ENCODE assay signal across 10 cellular contexts in genomic region chr10:35306852-35307251, GRCh38. TPM values are rescaled to one million over a fixed set of nuclear protein-coding genes. Genes with fewer than 3 reads are reported as not detected.
DNase-seq lines count a peak whose midpoint lies in the region; ATAC-seq, FAIRE-seq and TF ChIP-seq lines count a peak whose summit lies in the region.
"Had no signal": no experiment of that assay in that cellular context is flagged by ENCODE, and none has a peak within 500 bp of the region (broad histone marks: within the 10 kb centered on the region; RNA-seq: fewer than 3 reads in every experiment).

No MANE protein-coding gene starts in this region.

- no peaks in the 10 kb centered on the region for H3K79me2 ChIP-seq in mammary epithelial cell (ENCODE audit: insufficient read depth, low read length)

- H3K27me3 ChIP-seq in mammary epithelial cell (ENCODE audit: insufficient read depth, low read length), result no peaks in the 10 kb centered on the region
- H3K27me3 ChIP-seq in lung (ENCODE audit: control insufficient read depth, insufficient read depth), result no peaks in the 10 kb centered on the region

- dilution Hi-C loops in mammary epithelial cell (cut with HindIII; ENCODE audit: low sequenced_read_pairs), result no loop called here

- BruUV-seq in mammary epithelial cell (replicated peaks; lab: Mats Ljungman, UMichigan), result TSS peak; percentile 18

- H3K9me3 ChIP-seq in mammary epithelial cell (replicated peaks; ENCODE audit: insufficient read depth, low read length) (no peaks in the 10 kb centered on the region), lung (ENCODE audit: control insufficient read depth in 2 of 2, insufficient read depth in 1 of 2, low read length in 1 of 2) (no peaks in the 10 kb centered on the region)

- peak overlapping the region; percentile 76 for H3K4me2 ChIP-seq in mammary epithelial cell (ENCODE audit: insufficient read depth, low read depth, low read length)

- H3K27ac ChIP-seq in mammary epithelial cell (ENCODE audit: insufficient read depth, low read depth, low read length), result peak overlapping the region; percentile 97
- no peak overlapping the region for H3K27ac ChIP-seq in lung (ENCODE audit: low read depth in 1 of 2, low read length in 1 of 2)

- TF ChIP-seq POLR2A in GM12892 (IDR thresholded peaks at IDR 0.05; ENCODE audit: low read depth, low read length), result no peak

- CTCF ChIA-PET in mammary epithelial cell (lab: Charles Lee; ENCODE audit: low non-redundant PET), result interaction anchor here (0.6 to 0.7 kb wide), 3 partner anchors 31 to 186 kb away, joined by 4 to 5 read pairs (median 4); no protein-coding TSS in a partner anchor

- in situ Hi-C loops in mammary epithelial cell (cut with MboI; ENCODE audit: low sequenced_read_pairs in 2 of 2), result no loop called here
- in situ Hi-C loops in GM13977 (cut with MboI; ENCODE audit: low pct_unique_long_range_greater_than_20kb, low sequenced_read_pairs, unreplicated experiment), result no loop called here

- peak; percentile 56 for ATAC-seq in lung (ENCODE audit: insufficient read depth, low FRiP score)
- ATAC-seq: naive thymus-derived CD4-positive, alpha-beta T cell had no signal

- H4K20me1 ChIP-seq in mammary epithelial cell (ENCODE audit: insufficient read depth, low read length), result no peaks in the 10 kb centered on the region

- intact Hi-C loops in mammary epithelial cell (cut with micrococcal nuclease), result loop anchor here (1.0 to 2.0 kb wide), 2 partner anchors 30 to 67 kb away; partner anchors contain the start of gene CCNY

- TF ChIP-seq CTCF in AG10803 (conservative IDR thresholded peaks at IDR 0.05; ENCODE audit: low read length), result no peak
- TF ChIP-seq CTCF in mammary epithelial cell (conservative IDR thresholded peaks at IDR 0.05 in 1 of 2, IDR thresholded peaks at IDR 0.05 in 1 of 2; ENCODE audit: extremely low read depth in 1 of 2, insufficient read depth in 1 of 2, low read depth in 1 of 2, low read length in 2 of 2), result no peak
- TF ChIP-seq CTCF in lung (IDR thresholded peaks at IDR 0.05; ENCODE audit: control extremely low read depth, extremely low read depth), result no peak
- no peak for TF ChIP-seq CTCF in GM13977 (IDR thresholded peaks at IDR 0.05; ENCODE audit: extremely low read depth, insufficient read depth, missing control alignments)

- H3K4me3 ChIP-seq in AG10803 (ENCODE audit: low read length) (no peak overlapping the region), mammary epithelial cell (replicated peaks in 1 of 3; ENCODE audit: insufficient read depth in 1 of 3, low read depth in 2 of 3, low read length in 3 of 3) (peak overlapping the region; percentile 10 to 25 (median 17)), lung (no peak overlapping the region)

- H3K4me1 ChIP-seq in mammary epithelial cell (ENCODE audit: insufficient read depth, low read length) (peaks cover 12% of the 10 kb centered on the region), lung (ENCODE audit: control insufficient read depth in 2 of 2, insufficient read depth in 2 of 2, low read length in 2 of 2) (peaks cover 0 to 2% of the 10 kb centered on the region in 2 donors)

- peak overlapping the region; percentile 91 for H3K9ac ChIP-seq in mammary epithelial cell (ENCODE audit: insufficient read depth, low read length)

- H3K36me3 ChIP-seq in mammary epithelial cell (ENCODE audit: insufficient read depth, low read length) (no peaks in the 10 kb centered on the region), lung (ENCODE audit: control insufficient read depth in 2 of 2, insufficient read depth in 2 of 2, low read length in 2 of 2) (no peaks in the 10 kb centered on the region)

- DNase-seq in AG10803 (ENCODE audit: low read depth) (peak; percentile 28), HT-29 (ENCODE audit: low spot score) (peak; percentile 64), mammary epithelial cell (peak; percentile 95), lung (ENCODE audit: low spot score) (peak; percentile 45), AG08395 (ENCODE audit: low spot score) (no peak), GM13977 (ENCODE audit: low spot score) (no peak), frontal cortex (ENCODE audit: low spot score in 2 of 2) (no peak), GM12892 (ENCODE audit: insufficient read length) (no peak)
- DNase-seq: Kasumi-1; naive thymus-derived CD4-positive, alpha-beta T cell had no signal

- FAIRE-seq in frontal cortex (lab: Jason Lieb, UNC) (no peak), GM12892 (lab: Jason Lieb, UNC) (no peak)

- H2AFZ ChIP-seq in mammary epithelial cell (ENCODE audit: low read depth, low read length), result peak overlapping the region; percentile 74

- WGBS in mammary epithelial cell (ENCODE audit: low coverage, missing lambda C conversion rate), result 3% methylated on average over 9 of the region's 9 CpGs
- 35 to 46% methylated on average over 9 of the region's 9 CpGs for WGBS in lung, 2 donors

RNA-seq across cellular contexts. Expression of gene CCNY, which starts 29.5 kb away (rescaled TPM):
- 28.4 and 33.1 TPM in 2 replicates for total RNA-seq in HT-29 (2014; rRNA removed; shearing (Covaris generic))
- 10 to 100 TPM; 32.0 to 62.3 TPM for total RNA-seq in mammary epithelial cell
- 55.5 TPM for polyA plus RNA-seq in mammary epithelial cell
- 68.1 TPM for polyA minus RNA-seq in mammary epithelial cell
- 10 to 100 TPM; 43.4 to 63.0 TPM for total RNA-seq in lung
- polyA plus RNA-seq in lung, result 10 to 100 TPM; 26.6 to 34.3 TPM
- 54.6 TPM for total RNA-seq in frontal cortex
- polyA plus RNA-seq in GM12892 (2012; ENCODE audit: missing spikeins), result 19.3 TPM

Comparison
In these comparisons a context has a peak if more than half of its experiments do, and no peak if none do; other contexts are left out.
1. DNase-seq: peak in AG10803 (single experiment), HT-29 (single experiment), mammary epithelial cell (single experiment) and lung (single experiment); none in AG08395 (single experiment), GM13977 (single experiment), frontal cortex (0 of 2) and GM12892 (single experiment).
2. H3K4me3 ChIP-seq: peak in mammary epithelial cell (3 of 3); none in AG10803 (single experiment) and lung (single experiment).